ENCODE assay signal across 1 cellular context in the genomic region with DNA sequence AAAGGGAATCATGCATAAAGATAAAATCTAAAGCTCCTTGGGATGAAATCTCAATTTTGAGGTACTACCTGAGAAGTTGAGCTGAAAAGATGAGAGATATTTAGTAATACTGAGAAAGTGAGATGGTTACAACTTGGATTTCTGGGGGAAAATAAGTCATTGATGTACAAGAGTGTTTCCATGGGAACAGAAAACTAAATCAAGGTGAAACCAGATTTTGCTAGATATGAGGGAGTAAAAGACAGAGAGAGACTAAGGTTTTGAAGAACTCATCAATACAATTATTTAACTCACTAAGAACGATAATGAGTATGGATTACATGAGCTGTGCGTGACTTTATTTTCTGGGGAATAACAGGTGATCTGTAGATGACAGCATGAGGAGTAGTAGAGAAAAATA.
TF ChIP-seq lines count a peak whose summit lies in the region.

No MANE protein-coding gene starts in this region.

TF ChIP-seq in GM23338, 12 proteins besides CTCF, POLR2A, EP300 and RAD21 (continued from another document):
- TF ChIP-seq ZNF462 (CRISPR knock-in tag; IDR thresholded peaks at IDR 0.05) = no peak
TF ChIP-seq in GM23338: peak in this region for 0.
